Comparison of ENCODE assay signal across 23 cellular contexts in genomic region chr21:15172963-15173362, GRCh38.
"Had no signal": no experiment of that assay in that cellular context is flagged by ENCODE, and none has a peak within 500 bp of the region (broad histone marks: within the 10 kb centered on the region; RNA-seq: fewer than 3 reads in every experiment).

No MANE protein-coding gene starts in this region.

- H3K27me3 ChIP-seq: Peyer's patch, SJSA1 had no signal

- DNase-seq: Karpas-422, MM.1S, MV-4-11, NCI-H1092, NCI-H1105, NCI-H1436 treated with DMSO at 0.1 percent for 48 hours, NCI-H1694 treated with DMSO at 0.1 percent for 48 hours, NCI-H187 treated with DMSO at 0.1 percent for 48 hours, NCI-H2029, NCI-H2171 treated with DMSO at 0.1 percent for 48 hours, NCI-H2227 treated with DMSO at 0.1 percent for 48 hours, NCI-H345, NCI-H446, NCI-H510A treated with DMSO at 0.1 percent for 48 hours, NCI-H524 treated with DMSO at 0.1 percent for 48 hours, NCI-H526 treated with DMSO at 0.1 percent for 48 hours, Peyer's patch, Right ventricle myocardium superior, RPMI8226, SHP77 treated with DMSO at 0.1 percent for 48 hours, SK-N-SH, SW 1271 had no signal

- H3K9me3 ChIP-seq: Peyer's patch, SJSA1, SK-N-SH had no signal

- H3K36me3 ChIP-seq: Peyer's patch, SJSA1 had no signal

- H3K4me1 ChIP-seq: Peyer's patch, SJSA1 had no signal

- H3K9ac ChIP-seq: SK-N-SH had no signal

- H3K9me2 ChIP-seq: SK-N-SH had no signal

- H3K4me3 ChIP-seq: Peyer's patch, SJSA1 had no signal

- H3K4me2 ChIP-seq: SK-N-SH had no signal

- H3K27ac ChIP-seq: Peyer's patch, SJSA1 had no signal
